ENCODE assay signal across 22 cellular contexts in the genomic region with DNA sequence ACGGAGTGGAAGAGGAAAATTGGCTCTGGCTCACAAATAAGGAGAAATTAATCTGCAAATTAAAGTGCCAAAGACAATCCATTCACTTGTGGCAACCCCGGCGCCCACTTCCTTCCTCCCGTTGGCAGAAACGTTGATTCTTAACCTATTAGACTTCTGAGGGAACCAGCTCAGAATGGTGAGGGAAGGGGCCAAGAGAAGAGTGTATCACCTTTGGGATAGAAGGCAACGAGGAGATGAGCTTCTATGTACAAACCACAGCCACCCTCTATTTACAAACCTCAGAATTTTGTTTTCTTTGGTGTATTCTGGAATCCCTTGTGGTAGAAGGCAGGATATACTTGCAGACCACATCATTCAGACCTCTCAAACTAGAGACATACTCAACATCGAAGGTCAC. TPM values are rescaled to one million over a fixed set of nuclear protein-coding genes. Genes with fewer than 3 reads are reported as not detected.
"Had no signal": no experiment of that assay in that cellular context is flagged by ENCODE, and none has a peak within 500 bp of the region (broad histone marks: within the 10 kb centered on the region; RNA-seq: fewer than 3 reads in every experiment).

No MANE protein-coding gene starts in this region.

- FAIRE-seq: islet of Langerhans had no signal

- H3K27ac Mint-ChIP-seq: activated CD4-positive, alpha-beta memory T cell treated with anti-CD3 and anti-CD28 coated beads, Interleukin-2, amount 10 ng/mL, durations not matched to agents 7 days and 5 days; activated CD4-positive, alpha-beta T cell treated with anti-CD3 and anti-CD28 coated beads for 36 hours; activated naive CD4-positive, alpha-beta T cell treated with anti-CD3 and anti-CD28 coated beads for 36 hours; activated T-cell treated with anti-CD3 and anti-CD28 coated beads, Interleukin-2, amount 50 U/mL, for 24 hours; dendritic cell treated with granulocyte-macrophage colony-stimulating factor and Interleukin-4, amounts not matched to agents 40 ng/mL and 50 ng/mL, for 4 days had no signal

- H3K4me1 ChIP-seq: breast epithelium, uterus had no signal

- H3K9me3 Mint-ChIP-seq: activated CD4-positive, alpha-beta memory T cell treated with anti-CD3 and anti-CD28 coated beads, Interleukin-2, amount 10 ng/mL, durations not matched to agents 7 days and 5 days; activated naive CD4-positive, alpha-beta T cell treated with anti-CD3 and anti-CD28 coated beads for 36 hours; activated T-cell treated with anti-CD3 and anti-CD28 coated beads, Interleukin-2, amount 50 U/mL, for 24 hours; dendritic cell treated with granulocyte-macrophage colony-stimulating factor and Interleukin-4, amounts not matched to agents 40 ng/mL and 50 ng/mL, for 4 days; nephron progenitor cell had no signal

- H3K27ac ChIP-seq: breast epithelium, esophagus muscularis mucosa, transverse colon, uterus, WERI-Rb-1 had no signal

- H3K27me3 ChIP-seq: breast epithelium, esophagus muscularis mucosa, transverse colon, uterus had no signal

- H3K4me3 ChIP-seq: breast epithelium, esophagus muscularis mucosa, transverse colon, uterus had no signal

- H3K4me3 Mint-ChIP-seq: activated CD4-positive, alpha-beta memory T cell treated with anti-CD3 and anti-CD28 coated beads, Interleukin-2, amount 10 ng/mL, durations not matched to agents 7 days and 5 days; activated CD4-positive, alpha-beta T cell treated with anti-CD3 and anti-CD28 coated beads for 36 hours; activated naive CD4-positive, alpha-beta T cell treated with anti-CD3 and anti-CD28 coated beads for 36 hours; activated T-cell treated with anti-CD3 and anti-CD28 coated beads, Interleukin-2, amount 50 U/mL, for 24 hours; dendritic cell treated with granulocyte-macrophage colony-stimulating factor and Interleukin-4, amounts not matched to agents 40 ng/mL and 50 ng/mL, for 4 days; nephron progenitor cell had no signal

- ATAC-seq: activated CD4-positive, alpha-beta T cell treated with anti-CD3 and anti-CD28 coated beads for 36 hours; left lobe of liver; stimulated activated naive CD8-positive, alpha-beta T cell treated with anti-CD3 and anti-CD28 coated beads, Interleukin-15, Interleukin-2, amounts not matched to agents 100 U/mL and 50 U/mL, for 24 hours had no signal

- H3K36me3 ChIP-seq: breast epithelium, transverse colon, uterus, WERI-Rb-1 had no signal

- DNase-seq: activated CD4-positive, alpha-beta memory T cell treated with anti-CD3 and anti-CD28 coated beads, Interleukin-2, amount 10 ng/mL, durations not matched to agents 7 days and 5 days; activated CD4-positive, alpha-beta T cell treated with anti-CD3 and anti-CD28 coated beads for 36 hours; activated naive CD4-positive, alpha-beta T cell treated with anti-CD3 and anti-CD28 coated beads for 36 hours; activated T-cell treated with anti-CD3 and anti-CD28 coated beads, Interleukin-2, amount 50 U/mL, for 24 hours; effector CD8-positive, alpha-beta T cell; hippocampal formation; mammary epithelial cell; nephron progenitor cell; nucleus accumbens; stimulated activated CD4-positive, alpha-beta T cell treated with anti-CD3 and anti-CD28 coated beads, Interleukin-2, amount 100 ng/mL, for 24 hours; stimulated activated naive CD8-positive, alpha-beta T cell treated with anti-CD3 and anti-CD28 coated beads, Interleukin-15, Interleukin-2, amounts not matched to agents 100 U/mL and 50 U/mL, for 24 hours; transverse colon; uterus; WERI-Rb-1 had no signal

- H3K9me3 ChIP-seq: breast epithelium, esophagus muscularis mucosa, transverse colon, uterus had no signal

RNA-seq across cellular contexts. Expression of a gene that starts 1.1 kb away (rescaled TPM):
- total RNA-seq: activated CD4-positive, alpha-beta memory T cell treated with anti-CD3 and anti-CD28 coated beads, Interleukin-2, amount 10 ng/mL, durations not matched to agents 7 days and 5 days; activated CD4-positive, alpha-beta T cell treated with anti-CD3 and anti-CD28 coated beads for 36 hours; activated naive CD4-positive, alpha-beta T cell treated with anti-CD3 and anti-CD28 coated beads for 36 hours; aorta; chondrocyte; mammary epithelial cell; renal cortical epithelial cell had no signal
- polyA plus RNA-seq: mammary epithelial cell had no signal
